24 cellular contexts compared by ENCODE assay signal in the genomic region with DNA sequence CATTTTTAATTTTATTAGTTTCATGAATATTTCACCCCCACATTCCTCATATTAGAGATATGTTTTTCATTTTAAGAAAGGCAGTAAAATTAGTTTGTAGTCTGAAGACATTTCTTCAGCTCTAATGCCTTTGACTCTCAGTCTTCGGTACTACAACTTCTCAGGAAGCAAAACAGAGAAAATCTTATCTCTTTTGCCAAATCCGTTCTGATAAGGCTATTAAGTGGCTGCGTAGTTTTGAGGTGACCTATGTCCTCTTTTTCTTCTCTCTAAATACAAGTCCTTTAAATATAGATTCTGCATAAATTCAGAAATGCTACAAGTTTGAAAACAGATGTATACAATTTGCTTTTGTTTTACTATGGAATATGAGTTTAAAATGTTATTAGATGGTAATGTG.
"Had no signal": no experiment of that assay in that cellular context is flagged by ENCODE, and none has a peak within 500 bp of the region (broad histone marks: within the 10 kb centered on the region; RNA-seq: fewer than 3 reads in every experiment).

No MANE protein-coding gene starts in this region.

- H3K36me3 ChIP-seq: breast epithelium, colonic mucosa, heart right ventricle, lower lobe of right lung, right lobe of liver, thyroid gland, upper lobe of right lung had no signal

- H3K27ac ChIP-seq: breast epithelium, colonic mucosa, foreskin keratinocyte, heart right ventricle, lower lobe of right lung, right lobe of liver, thyroid gland, upper lobe of right lung had no signal

- H3K9me3 ChIP-seq: breast epithelium, colonic mucosa, heart right ventricle, lower lobe of right lung, mucosa of descending colon, right lobe of liver, thyroid gland, upper lobe of right lung had no signal

- H3K27me3 ChIP-seq: breast epithelium, colonic mucosa, heart right ventricle, right lobe of liver, thyroid gland, upper lobe of right lung had no signal

- H3K4me1 ChIP-seq: breast epithelium, colonic mucosa, lower lobe of right lung, right lobe of liver, thyroid gland, upper lobe of right lung had no signal

- DNase-seq: activated CD4-positive, alpha-beta memory T cell treated with anti-CD3 and anti-CD28 coated beads, Interleukin-2, amount 10 ng/mL, durations not matched to agents 7 days and 5 days; activated CD4-positive, alpha-beta T cell treated with anti-CD3 and anti-CD28 coated beads for 1 hour; activated CD4-positive, alpha-beta T cell treated with anti-CD3 and anti-CD28 coated beads, Interleukin-2, amount 10 ng/mL, durations not matched to agents 7 days and 5 days; activated CD8-positive, alpha-beta memory T cell treated with anti-CD3 and anti-CD28 coated beads, Interleukin-2, amount 50 U/mL, for 48 hours; activated naive CD8-positive, alpha-beta T cell treated with anti-CD3 and anti-CD28 coated beads, Interleukin-2, amount 50 U/mL, for 24 hours; activated T-cell treated with anti-CD3 and anti-CD28 coated beads, Interleukin-2, amount 50 U/mL, for 24 hours; colonic mucosa; effector CD8-positive, alpha-beta T cell; erythroblast; foreskin keratinocyte; heart right ventricle; kidney glomerular epithelial cell; lower lobe of right lung; mesenchymal stem cell; mucosa of descending colon; right lobe of liver; stimulated activated CD4-positive, alpha-beta T cell treated with anti-CD3 and anti-CD28 coated beads, Interleukin-4, amount 100 ng/mL, for 4 hours; stimulated activated CD8-positive, alpha-beta memory T cell treated with anti-CD3 and anti-CD28 coated beads, Interleukin-4, amount 100 ng/mL, for 48 hours; stimulated activated naive CD8-positive, alpha-beta T cell treated with anti-CD3 and anti-CD28 coated beads, Interleukin-15, amount 100 ng/mL, for 72 hours; substantia nigra; T-cell; thyroid gland; upper lobe of right lung had no signal

- H3K4me3 ChIP-seq: breast epithelium, colonic mucosa, heart right ventricle, lower lobe of right lung, mucosa of descending colon, right lobe of liver, thyroid gland, upper lobe of right lung had no signal
